In genomic region chr11:57775474-57775873, GRCh38 we compare ENCODE assay signal across 2 cellular contexts.
TF ChIP-seq lines count a peak whose summit lies in the region.

No MANE protein-coding gene starts in this region.

TF ChIP-seq in GM23338, 12 proteins besides CTCF, POLR2A, EP300 and RAD21:
- no peak for TF ChIP-seq NANOG (IDR thresholded peaks at IDR 0.05; ENCODE audit: borderline replicate concordance)
- TF ChIP-seq ETS1 (IDR thresholded peaks at IDR 0.05) = no peak
- no peak for TF ChIP-seq JUNB (IDR thresholded peaks at IDR 0.05; ENCODE audit: unreplicated experiment)
- no peak for TF ChIP-seq EZH2phosphoT487 (IDR thresholded peaks at IDR 0.05; ENCODE audit: unreplicated experiment)
TF ChIP-seq in GM23338: peak in this region for 0.

TF ChIP-seq in K562, 482 proteins besides CTCF, POLR2A, EP300 and RAD21:
- TF ChIP-seq GABPA (tag; conservative IDR thresholded peaks at IDR 0.05; ENCODE audit: low read depth) (peak; percentile 42; the same call in 1 of the 2 replicates), HMBOX1 (IDR thresholded peaks at IDR 0.05) (peak; percentile 91), SPI1 (IDR thresholded peaks at IDR 0.05; ENCODE audit: borderline replicate concordance, low read depth, low read length) (peak; percentile 27; the same call in 1 of the 2 replicates), ETV6 (IDR thresholded peaks at IDR 0.05; ENCODE audit: borderline replicate concordance in 1 of 2, low read depth in 2 of 2, low read length in 1 of 2) (peak in 1 of 2 experiments; percentile 58; a peak in 1 of 4 replicates), ETV6 (CRISPR knock-in tag; IDR thresholded peaks at IDR 0.05; ENCODE audit: borderline replicate concordance) (no peak), NR3C1 (CRISPR knock-in tag; IDR thresholded peaks at IDR 0.05) (no peak)
TF ChIP-seq in K562: peak in this region for 4.
